ENCODE assay signal across 8 cellular contexts in the genomic region with DNA sequence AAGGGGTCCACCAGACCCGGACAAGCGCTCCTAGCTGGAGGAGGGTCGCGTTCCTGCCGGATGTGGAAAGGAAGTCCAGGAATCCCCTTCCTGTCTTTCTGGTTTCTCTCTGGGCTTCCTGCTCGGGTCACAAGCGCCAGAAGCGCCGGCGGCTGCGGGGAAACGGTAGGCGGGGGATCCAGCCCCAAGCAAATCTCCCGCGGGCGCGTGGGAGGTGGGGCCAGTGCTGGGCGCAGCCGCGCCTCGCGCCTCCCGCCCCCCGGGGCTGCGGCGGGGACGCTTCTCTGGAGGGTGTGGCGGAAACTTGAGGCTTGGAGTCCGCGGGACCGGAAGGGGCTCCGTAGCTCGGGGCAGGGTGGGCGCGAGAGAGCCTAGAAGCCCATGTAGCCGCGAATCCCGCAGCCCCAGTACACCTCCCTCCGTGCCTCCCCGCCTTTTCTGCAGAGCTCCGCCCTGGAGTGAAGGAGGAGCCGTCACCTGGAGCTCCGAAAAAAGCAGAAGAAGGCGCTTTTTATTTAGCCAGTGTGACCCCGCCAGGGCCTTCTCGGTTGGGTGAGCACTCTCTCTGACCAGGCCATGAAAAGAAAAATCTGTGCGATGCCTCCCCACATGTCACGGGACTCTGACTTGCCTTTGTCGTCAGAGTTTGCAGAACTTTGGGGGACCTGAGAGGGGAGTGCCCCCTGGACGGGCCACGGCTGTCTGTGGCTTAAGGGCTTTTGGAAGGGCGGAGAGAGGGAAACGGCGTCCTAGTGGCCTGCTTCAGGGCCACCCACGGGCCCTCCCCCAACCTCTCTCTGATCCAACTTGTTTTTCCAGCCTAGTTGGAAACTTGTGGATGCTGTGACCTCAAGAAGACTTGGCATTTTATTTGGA. TPM values are rescaled to one million over a fixed set of nuclear protein-coding genes. Genes with fewer than 3 reads are reported as not detected.
DNase-seq lines count a peak whose midpoint lies in the region; ATAC-seq and TF ChIP-seq lines count a peak whose summit lies in the region.

No MANE protein-coding gene starts in this region.

- peak overlapping the region; percentile 61 for H3K4me3 ChIP-seq in BE2C (ENCODE audit: low read depth, low read length)
- peak overlapping the region; percentile 82 to 88 for H3K4me3 ChIP-seq in duodenal mucosa (ENCODE audit: low read depth in 1 of 2, low read length in 2 of 2)
- peak overlapping the region; percentile 69 for H3K4me3 ChIP-seq in lower lobe of right lung

- H3K9ac ChIP-seq in duodenal mucosa (ENCODE audit: low read depth in 1 of 2, low read length in 2 of 2), result peak overlapping the region; percentile 68 to 86

- H3K9me3 ChIP-seq in BE2C (no peaks in the 10 kb centered on the region), duodenal mucosa (ENCODE audit: control insufficient read depth in 1 of 2, low read length in 2 of 2) (peaks cover 0 to 4% of the 10 kb centered on the region in 2 donors), lower lobe of right lung (no peaks in the 10 kb centered on the region)

- H3K27ac ChIP-seq in duodenal mucosa (ENCODE audit: low read depth, low read length) (peak overlapping the region; percentile 64), lower lobe of right lung (peak overlapping the region; percentile 93)

- no peaks in the 10 kb centered on the region for H3K36me3 ChIP-seq in BE2C
- H3K36me3 ChIP-seq in duodenal mucosa (ENCODE audit: control insufficient read depth in 1 of 2, insufficient read depth in 2 of 2, low read length in 2 of 2), result no peaks in the 10 kb centered on the region
- no peaks in the 10 kb centered on the region for H3K36me3 ChIP-seq in lower lobe of right lung

- no peak for TF ChIP-seq CTCF in BE2C (IDR thresholded peaks at IDR 0.05; ENCODE audit: low read depth, low read length)
- no peak for TF ChIP-seq CTCF in lower lobe of right lung (IDR thresholded peaks at IDR 0.05)

- DNase-seq in BE2C, result peak; percentile 82
- DNase-seq in NCI-H526 treated with DMSO at 0.1 percent for 48 hours (lab: John Stamatoyannopoulos, UW), result peak; percentile 67
- DNase-seq in activated CD4-positive, alpha-beta T cell treated with anti-CD3 and anti-CD28 coated beads, Interleukin-2, amount 50 U/mL, for 4 hours, result peak; percentile 70 to 72
- DNase-seq in lower lobe of right lung, result peak; percentile 87
- DNase-seq in stimulated activated CD4-positive, alpha-beta T cell treated with anti-CD3 and anti-CD28 coated beads, TNF-alpha, amount 100 ng/mL, for 24 hours (ENCODE audit: low read depth in 3 of 3), result peak; percentile 77 to 92 (median 81)

- H3K27me3 ChIP-seq in BE2C (no peaks in the 10 kb centered on the region), duodenal mucosa (ENCODE audit: control insufficient read depth in 1 of 2, insufficient read depth in 2 of 2, low read length in 2 of 2) (no peaks in the 10 kb centered on the region), lower lobe of right lung (ENCODE audit: low read depth) (no peaks in the 10 kb centered on the region)

- intact Hi-C loops in lower lobe of right lung (cut with DNase I), result no loop called here

- H3K4me1 ChIP-seq in BE2C, result no peaks in the 10 kb centered on the region
- peaks cover 0 to 25% of the 10 kb centered on the region in 2 donors for H3K4me1 ChIP-seq in duodenal mucosa (ENCODE audit: control insufficient read depth in 1 of 2, insufficient read depth in 2 of 2, low read length in 2 of 2)
- H3K4me1 ChIP-seq in lower lobe of right lung, result peaks cover 32% of the 10 kb centered on the region

- peak; percentile 64 for ATAC-seq in GM19043 (IDR thresholded peaks at IDR 0.05; ENCODE audit: low read depth, unreplicated experiment)
- ATAC-seq in HG03342 (IDR thresholded peaks at IDR 0.05; ENCODE audit: unreplicated experiment), result peak; percentile 72
- peak; percentile 96 for ATAC-seq in lower lobe of right lung

RNA-seq across cellular contexts. Expression of gene CLEC2D, which starts 21.4 kb away (rescaled TPM):
- 1.1 TPM for polyA plus RNA-seq in BE2C (2012; ENCODE audit: insufficient read depth, insufficient read length, low read depth)
- 13.9 TPM for total RNA-seq in lower lobe of right lung

RNA-seq across cellular contexts. Expression of gene KLRB1, which starts 40.3 kb away (rescaled TPM):
- not detected for polyA plus RNA-seq in BE2C (2012; ENCODE audit: insufficient read depth, insufficient read length, low read depth)
- total RNA-seq in lower lobe of right lung, result 4.3 TPM

Comparison
In these comparisons a context has a peak if more than half of its experiments do, and no peak if none do; other contexts are left out.
1. Peak in every context shown above with its lines: DNase-seq, ATAC-seq, H3K4me3 ChIP-seq and H3K27ac ChIP-seq.